In genomic region chr5:75736273-75736672, GRCh38 we compare ENCODE assay signal across 2 cellular contexts.
TF ChIP-seq lines count a peak whose summit lies in the region.

No MANE protein-coding gene starts in this region.

TF ChIP-seq in GM23338, 12 proteins besides CTCF, POLR2A, EP300 and RAD21:
- TF ChIP-seq EZH2phosphoT487 (IDR thresholded peaks at IDR 0.05; ENCODE audit: unreplicated experiment) (no peak), ZNF331 (CRISPR knock-in tag; IDR thresholded peaks at IDR 0.05; ENCODE audit: low read depth) (no peak), REST (IDR thresholded peaks at IDR 0.05; ENCODE audit: unreplicated experiment) (no peak), CREB1 (CRISPR knock-in tag; IDR thresholded peaks at IDR 0.05; ENCODE audit: low read depth) (no peak), JUNB (IDR thresholded peaks at IDR 0.05; ENCODE audit: unreplicated experiment) (no peak), EZH2 (IDR thresholded peaks at IDR 0.05; ENCODE audit: low read depth, unreplicated experiment) (no peak), STAT1 (IDR thresholded peaks at IDR 0.05; ENCODE audit: unreplicated experiment) (no peak), NANOG (IDR thresholded peaks at IDR 0.05; ENCODE audit: borderline replicate concordance) (no peak), ZNF114 (CRISPR knock-in tag; IDR thresholded peaks at IDR 0.05) (no peak), POLR2AphosphoS5 (IDR thresholded peaks at IDR 0.05; ENCODE audit: low read depth) (no peak)
- TF ChIP-seq, protein P1, sequence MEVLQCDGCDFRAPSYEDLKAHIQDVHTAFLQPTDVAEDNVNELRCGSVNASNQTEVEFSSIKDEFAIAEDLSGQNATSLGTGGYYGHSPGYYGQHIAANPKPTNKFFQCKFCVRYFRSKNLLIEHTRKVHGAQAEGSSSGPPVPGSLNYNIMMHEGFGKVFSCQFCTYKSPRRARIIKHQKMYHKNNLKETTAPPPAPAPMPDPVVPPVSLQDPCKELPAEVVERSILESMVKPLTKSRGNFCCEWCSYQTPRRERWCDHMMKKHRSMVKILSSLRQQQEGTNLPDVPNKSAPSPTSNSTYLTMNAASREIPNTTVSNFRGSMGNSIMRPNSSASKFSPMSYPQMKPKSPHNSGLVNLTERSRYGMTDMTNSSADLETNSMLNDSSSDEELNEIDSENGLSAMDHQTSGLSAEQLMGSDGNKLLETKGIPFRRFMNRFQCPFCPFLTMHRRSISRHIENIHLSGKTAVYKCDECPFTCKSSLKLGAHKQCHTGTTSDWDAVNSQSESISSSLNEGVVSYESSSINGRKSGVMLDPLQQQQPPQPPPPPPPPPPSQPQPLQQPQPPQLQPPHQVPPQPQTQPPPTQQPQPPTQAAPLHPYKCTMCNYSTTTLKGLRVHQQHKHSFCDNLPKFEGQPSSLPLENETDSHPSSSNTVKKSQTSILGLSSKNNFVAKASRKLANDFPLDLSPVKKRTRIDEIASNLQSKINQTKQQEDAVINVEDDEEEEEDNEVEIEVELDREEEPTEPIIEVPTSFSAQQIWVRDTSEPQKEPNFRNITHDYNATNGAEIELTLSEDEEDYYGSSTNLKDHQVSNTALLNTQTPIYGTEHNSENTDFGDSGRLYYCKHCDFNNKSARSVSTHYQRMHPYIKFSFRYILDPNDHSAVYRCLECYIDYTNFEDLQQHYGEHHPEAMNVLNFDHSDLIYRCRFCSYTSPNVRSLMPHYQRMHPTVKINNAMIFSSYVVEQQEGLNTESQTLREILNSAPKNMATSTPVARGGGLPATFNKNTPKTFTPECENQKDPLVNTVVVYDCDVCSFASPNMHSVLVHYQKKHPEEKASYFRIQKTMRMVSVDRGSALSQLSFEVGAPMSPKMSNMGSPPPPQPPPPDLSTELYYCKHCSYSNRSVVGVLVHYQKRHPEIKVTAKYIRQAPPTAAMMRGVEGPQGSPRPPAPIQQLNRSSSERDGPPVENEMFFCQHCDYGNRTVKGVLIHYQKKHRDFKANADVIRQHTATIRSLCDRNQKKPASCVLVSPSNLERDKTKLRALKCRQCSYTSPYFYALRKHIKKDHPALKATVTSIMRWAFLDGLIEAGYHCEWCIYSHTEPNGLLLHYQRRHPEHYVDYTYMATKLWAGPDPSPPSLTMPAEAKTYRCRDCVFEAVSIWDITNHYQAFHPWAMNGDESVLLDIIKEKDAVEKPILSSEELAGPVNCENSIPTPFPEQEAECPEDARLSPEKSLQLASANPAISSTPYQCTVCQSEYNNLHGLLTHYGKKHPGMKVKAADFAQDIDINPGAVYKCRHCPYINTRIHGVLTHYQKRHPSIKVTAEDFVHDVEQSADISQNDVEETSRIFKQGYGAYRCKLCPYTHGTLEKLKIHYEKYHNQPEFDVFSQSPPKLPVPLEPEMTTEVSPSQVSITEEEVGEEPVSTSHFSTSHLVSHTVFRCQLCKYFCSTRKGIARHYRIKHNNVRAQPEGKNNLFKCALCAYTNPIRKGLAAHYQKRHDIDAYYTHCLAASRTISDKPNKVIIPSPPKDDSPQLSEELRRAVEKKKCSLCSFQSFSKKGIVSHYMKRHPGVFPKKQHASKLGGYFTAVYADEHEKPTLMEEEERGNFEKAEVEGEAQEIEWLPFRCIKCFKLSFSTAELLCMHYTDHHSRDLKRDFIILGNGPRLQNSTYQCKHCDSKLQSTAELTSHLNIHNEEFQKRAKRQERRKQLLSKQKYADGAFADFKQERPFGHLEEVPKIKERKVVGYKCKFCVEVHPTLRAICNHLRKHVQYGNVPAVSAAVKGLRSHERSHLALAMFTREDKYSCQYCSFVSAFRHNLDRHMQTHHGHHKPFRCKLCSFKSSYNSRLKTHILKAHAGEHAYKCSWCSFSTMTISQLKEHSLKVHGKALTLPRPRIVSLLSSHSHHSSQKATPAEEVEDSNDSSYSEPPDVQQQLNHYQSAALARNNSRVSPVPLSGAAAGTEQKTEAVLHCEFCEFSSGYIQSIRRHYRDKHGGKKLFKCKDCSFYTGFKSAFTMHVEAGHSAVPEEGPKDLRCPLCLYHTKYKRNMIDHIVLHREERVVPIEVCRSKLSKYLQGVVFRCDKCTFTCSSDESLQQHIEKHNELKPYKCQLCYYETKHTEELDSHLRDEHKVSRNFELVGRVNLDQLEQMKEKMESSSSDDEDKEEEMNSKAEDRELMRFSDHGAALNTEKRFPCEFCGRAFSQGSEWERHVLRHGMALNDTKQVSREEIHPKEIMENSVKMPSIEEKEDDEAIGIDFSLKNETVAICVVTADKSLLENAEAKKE (CRISPR knock-in tag; IDR thresholded peaks at IDR 0.05): no peak
- TF ChIP-seq, protein P2, sequence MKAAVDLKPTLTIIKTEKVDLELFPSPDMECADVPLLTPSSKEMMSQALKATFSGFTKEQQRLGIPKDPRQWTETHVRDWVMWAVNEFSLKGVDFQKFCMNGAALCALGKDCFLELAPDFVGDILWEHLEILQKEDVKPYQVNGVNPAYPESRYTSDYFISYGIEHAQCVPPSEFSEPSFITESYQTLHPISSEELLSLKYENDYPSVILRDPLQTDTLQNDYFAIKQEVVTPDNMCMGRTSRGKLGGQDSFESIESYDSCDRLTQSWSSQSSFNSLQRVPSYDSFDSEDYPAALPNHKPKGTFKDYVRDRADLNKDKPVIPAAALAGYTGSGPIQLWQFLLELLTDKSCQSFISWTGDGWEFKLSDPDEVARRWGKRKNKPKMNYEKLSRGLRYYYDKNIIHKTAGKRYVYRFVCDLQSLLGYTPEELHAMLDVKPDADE (IDR thresholded peaks at IDR 0.05): no peak
TF ChIP-seq in GM23338: peak in this region for 0.

TF ChIP-seq in K562, 482 proteins besides CTCF, POLR2A, EP300 and RAD21:
- TF ChIP-seq MAFG (tag; conservative IDR thresholded peaks at IDR 0.05): peak; percentile 88
- TF ChIP-seq ZNF146 (CRISPR knock-in tag; IDR thresholded peaks at IDR 0.05; ENCODE audit: unreplicated experiment): no peak
- TF ChIP-seq, protein P3, sequence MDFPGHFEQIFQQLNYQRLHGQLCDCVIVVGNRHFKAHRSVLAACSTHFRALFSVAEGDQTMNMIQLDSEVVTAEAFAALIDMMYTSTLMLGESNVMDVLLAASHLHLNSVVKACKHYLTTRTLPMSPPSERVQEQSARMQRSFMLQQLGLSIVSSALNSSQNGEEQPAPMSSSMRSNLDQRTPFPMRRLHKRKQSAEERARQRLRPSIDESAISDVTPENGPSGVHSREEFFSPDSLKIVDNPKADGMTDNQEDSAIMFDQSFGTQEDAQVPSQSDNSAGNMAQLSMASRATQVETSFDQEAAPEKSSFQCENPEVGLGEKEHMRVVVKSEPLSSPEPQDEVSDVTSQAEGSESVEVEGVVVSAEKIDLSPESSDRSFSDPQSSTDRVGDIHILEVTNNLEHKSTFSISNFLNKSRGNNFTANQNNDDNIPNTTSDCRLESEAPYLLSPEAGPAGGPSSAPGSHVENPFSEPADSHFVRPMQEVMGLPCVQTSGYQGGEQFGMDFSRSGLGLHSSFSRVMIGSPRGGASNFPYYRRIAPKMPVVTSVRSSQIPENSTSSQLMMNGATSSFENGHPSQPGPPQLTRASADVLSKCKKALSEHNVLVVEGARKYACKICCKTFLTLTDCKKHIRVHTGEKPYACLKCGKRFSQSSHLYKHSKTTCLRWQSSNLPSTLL (IDR thresholded peaks at IDR 0.05): no peak
- TF ChIP-seq LARP7 (IDR thresholded peaks at IDR 0.05): no peak
- TF ChIP-seq USF2 (CRISPR knock-in tag; IDR thresholded peaks at IDR 0.05): 0 out of 2 replicates have a peak, but pooled peaks have one; percentile 18
- no peak for TF ChIP-seq SP1 (CRISPR knock-in tag; IDR thresholded peaks at IDR 0.05)
- no peak for TF ChIP-seq BACH1 (tag; IDR thresholded peaks at IDR 0.05)
- no peak for TF ChIP-seq E4F1 (CRISPR knock-in tag; IDR thresholded peaks at IDR 0.05; ENCODE audit: borderline replicate concordance)
- no peak for TF ChIP-seq ETV6 (IDR thresholded peaks at IDR 0.05; ENCODE audit: borderline replicate concordance in 1 of 2, low read depth in 2 of 2, low read length in 1 of 2)
- TF ChIP-seq ETV6 (CRISPR knock-in tag; IDR thresholded peaks at IDR 0.05; ENCODE audit: borderline replicate concordance): no peak
- no peak for TF ChIP-seq TBP (optimal IDR thresholded peaks at IDR 0.05; ENCODE audit: low read depth, low read length)
- TF ChIP-seq ZNF408 (CRISPR knock-in tag; IDR thresholded peaks at IDR 0.05; ENCODE audit: low read depth): no peak
- TF ChIP-seq NFE2 (IDR thresholded peaks at IDR 0.05; ENCODE audit: low read depth): peak; percentile 72
- peak; percentile 79 for TF ChIP-seq C11orf30 (IDR thresholded peaks at IDR 0.05; ENCODE audit: low read depth)
- TF ChIP-seq, protein P4, sequence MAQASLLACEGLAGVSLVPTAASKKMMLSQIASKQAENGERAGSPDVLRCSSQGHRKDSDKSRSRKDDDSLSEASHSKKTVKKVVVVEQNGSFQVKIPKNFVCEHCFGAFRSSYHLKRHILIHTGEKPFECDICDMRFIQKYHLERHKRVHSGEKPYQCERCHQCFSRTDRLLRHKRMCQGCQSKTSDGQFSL (CRISPR knock-in tag; IDR thresholded peaks at IDR 0.05): no peak
- TF ChIP-seq, protein P4 (tag; IDR thresholded peaks at IDR 0.05): no peak
- TF ChIP-seq NFE2L1 (tag; IDR thresholded peaks at IDR 0.05; ENCODE audit: borderline replicate concordance, low read depth): peak; percentile 55; the same call in 1 of the 2 replicates
- no peak for TF ChIP-seq ZNF79 (CRISPR knock-in tag; IDR thresholded peaks at IDR 0.05; ENCODE audit: low read depth)
- TF ChIP-seq PPARD (CRISPR knock-in tag; IDR thresholded peaks at IDR 0.05): no peak
- peak; percentile 67 for TF ChIP-seq ZNF316 (IDR thresholded peaks at IDR 0.05)
- no peak for TF ChIP-seq TCF3 (CRISPR knock-in tag; IDR thresholded peaks at IDR 0.05)
- TF ChIP-seq MAFF (IDR thresholded peaks at IDR 0.05; ENCODE audit: low read length): peak; percentile 18; the same call in 1 of the 2 replicates
- TF ChIP-seq ETS2 (tag; IDR thresholded peaks at IDR 0.05; ENCODE audit: borderline replicate concordance, poor library complexity, severe bottlenecking): no peak
- TF ChIP-seq MAZ (CRISPR knock-in tag; conservative IDR thresholded peaks at IDR 0.05 in 1 of 2, IDR thresholded peaks at IDR 0.05 in 1 of 2): no peak
- TF ChIP-seq, protein P5, sequence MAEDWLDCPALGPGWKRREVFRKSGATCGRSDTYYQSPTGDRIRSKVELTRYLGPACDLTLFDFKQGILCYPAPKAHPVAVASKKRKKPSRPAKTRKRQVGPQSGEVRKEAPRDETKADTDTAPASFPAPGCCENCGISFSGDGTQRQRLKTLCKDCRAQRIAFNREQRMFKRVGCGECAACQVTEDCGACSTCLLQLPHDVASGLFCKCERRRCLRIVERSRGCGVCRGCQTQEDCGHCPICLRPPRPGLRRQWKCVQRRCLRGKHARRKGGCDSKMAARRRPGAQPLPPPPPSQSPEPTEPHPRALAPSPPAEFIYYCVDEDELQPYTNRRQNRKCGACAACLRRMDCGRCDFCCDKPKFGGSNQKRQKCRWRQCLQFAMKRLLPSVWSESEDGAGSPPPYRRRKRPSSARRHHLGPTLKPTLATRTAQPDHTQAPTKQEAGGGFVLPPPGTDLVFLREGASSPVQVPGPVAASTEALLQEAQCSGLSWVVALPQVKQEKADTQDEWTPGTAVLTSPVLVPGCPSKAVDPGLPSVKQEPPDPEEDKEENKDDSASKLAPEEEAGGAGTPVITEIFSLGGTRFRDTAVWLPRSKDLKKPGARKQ (CRISPR knock-in tag; IDR thresholded peaks at IDR 0.05): no peak
- TF ChIP-seq JUN (IDR thresholded peaks at IDR 0.05; ENCODE audit: borderline replicate concordance, low read depth, low read length): no peak
- no peak for TF ChIP-seq JUN (CRISPR knock-in tag; IDR thresholded peaks at IDR 0.05; ENCODE audit: borderline replicate concordance)
- TF ChIP-seq, protein P6, sequence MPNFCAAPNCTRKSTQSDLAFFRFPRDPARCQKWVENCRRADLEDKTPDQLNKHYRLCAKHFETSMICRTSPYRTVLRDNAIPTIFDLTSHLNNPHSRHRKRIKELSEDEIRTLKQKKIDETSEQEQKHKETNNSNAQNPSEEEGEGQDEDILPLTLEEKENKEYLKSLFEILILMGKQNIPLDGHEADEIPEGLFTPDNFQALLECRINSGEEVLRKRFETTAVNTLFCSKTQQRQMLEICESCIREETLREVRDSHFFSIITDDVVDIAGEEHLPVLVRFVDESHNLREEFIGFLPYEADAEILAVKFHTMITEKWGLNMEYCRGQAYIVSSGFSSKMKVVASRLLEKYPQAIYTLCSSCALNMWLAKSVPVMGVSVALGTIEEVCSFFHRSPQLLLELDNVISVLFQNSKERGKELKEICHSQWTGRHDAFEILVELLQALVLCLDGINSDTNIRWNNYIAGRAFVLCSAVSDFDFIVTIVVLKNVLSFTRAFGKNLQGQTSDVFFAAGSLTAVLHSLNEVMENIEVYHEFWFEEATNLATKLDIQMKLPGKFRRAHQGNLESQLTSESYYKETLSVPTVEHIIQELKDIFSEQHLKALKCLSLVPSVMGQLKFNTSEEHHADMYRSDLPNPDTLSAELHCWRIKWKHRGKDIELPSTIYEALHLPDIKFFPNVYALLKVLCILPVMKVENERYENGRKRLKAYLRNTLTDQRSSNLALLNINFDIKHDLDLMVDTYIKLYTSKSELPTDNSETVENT (CRISPR knock-in tag; IDR thresholded peaks at IDR 0.05): no peak
- no peak for TF ChIP-seq ZFP36 (IDR thresholded peaks at IDR 0.05; ENCODE audit: low read depth, low read length, partially characterized antibody)
